Comparison of ENCODE assay signal across 10 cellular contexts in the genomic region with DNA sequence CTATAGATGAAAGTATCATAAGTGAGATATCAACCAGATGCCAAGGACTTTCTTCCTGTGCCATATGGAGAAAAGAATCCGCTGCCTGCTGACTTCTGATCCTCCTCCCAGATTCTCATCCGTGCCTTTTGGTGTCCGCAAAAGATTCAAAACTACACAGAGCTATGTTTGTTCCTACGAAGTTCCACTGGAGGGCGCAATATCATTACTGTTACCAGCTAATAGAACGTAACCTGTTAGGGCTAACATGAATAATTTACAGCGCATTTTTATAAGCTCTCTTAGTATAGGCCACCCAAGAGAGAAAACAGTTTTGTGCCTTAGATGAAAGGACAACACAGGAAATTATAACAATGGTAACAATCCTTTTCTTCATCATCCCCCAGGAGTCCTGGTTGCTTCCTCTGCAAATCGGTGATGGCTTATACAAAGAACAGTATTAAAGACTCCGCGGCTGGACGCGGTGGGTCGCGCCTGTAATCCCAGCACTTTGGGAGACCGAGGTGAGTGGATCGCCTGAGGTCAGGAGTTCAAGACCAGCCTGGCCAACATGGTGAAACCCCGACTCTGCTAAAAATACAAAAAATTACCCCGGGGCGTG. TPM values are rescaled to one million over a fixed set of nuclear protein-coding genes. Genes with fewer than 3 reads are reported as not detected.
DNase-seq lines count a peak whose midpoint lies in the region; ATAC-seq, FAIRE-seq and TF ChIP-seq lines count a peak whose summit lies in the region.
"Had no signal": no experiment of that assay in that cellular context is flagged by ENCODE, and none has a peak within 500 bp of the region (broad histone marks: within the 10 kb centered on the region; RNA-seq: fewer than 3 reads in every experiment).

No MANE protein-coding gene starts in this region.

- H3K36me3 ChIP-seq in HEK293 (ENCODE audit: control insufficient read depth in 2 of 2, insufficient read depth in 1 of 2, low read length in 2 of 2) (no peaks in the 10 kb centered on the region), smooth muscle cell (ENCODE audit: low read depth) (no peaks in the 10 kb centered on the region), MG63 (no peaks in the 10 kb centered on the region)

- H3F3A ChIP-seq in smooth muscle cell (ENCODE audit: low read depth) = no peaks in the 10 kb centered on the region

- POLR2A ChIA-PET in HEK293 (lab: Yijun Ruan, JAX) = no interaction called here

- no peak overlapping the region for H3K4me3 ChIP-seq in HEK293 (ENCODE audit: low read depth, low read length)
- H3K4me3 ChIP-seq in smooth muscle cell = no peak overlapping the region
- no peak overlapping the region for H3K4me3 ChIP-seq in MG63

- WGBS in smooth muscle cell (ENCODE audit: low lambda C conversion rate) = 57% methylated on average over 19 of the region's 19 CpGs

- no peaks in the 10 kb centered on the region for H4K20me1 ChIP-seq in smooth muscle cell (ENCODE audit: low read depth)

- H3K4me2 ChIP-seq in smooth muscle cell = no peak overlapping the region

- no peaks in the 10 kb centered on the region for H3K9me3 ChIP-seq in HEK293 (ENCODE audit: control insufficient read depth, insufficient read depth, low read depth, low read length)
- no peaks in the 10 kb centered on the region for H3K9me3 ChIP-seq in smooth muscle cell (replicated peaks; ENCODE audit: low read depth)
- no peaks in the 10 kb centered on the region for H3K9me3 ChIP-seq in MG63

- DNase-seq in D721Med (ENCODE audit: insufficient read length, low spot score) (no peak), RPMI7951 (ENCODE audit: low read depth) (peak; percentile 48), foreskin keratinocyte (peak in 1 of 2 donors; percentile 23), smooth muscle cell (lab: John Stamatoyannopoulos, UW; ENCODE audit: unreplicated experiment) (no peak), MG63 (no peak)
- no peak for DNase-seq in activated T-cell treated with anti-CD3 and anti-CD28 coated beads, Interleukin-2, amount 50 U/mL, for 48 hours
- DNase-seq: natural killer cell had no signal

- H3K27me3 ChIP-seq in foreskin keratinocyte (no peaks in the 10 kb centered on the region), smooth muscle cell (ENCODE audit: low read depth) (no peaks in the 10 kb centered on the region), MG63 (no peaks in the 10 kb centered on the region)

- no peaks in the 10 kb centered on the region for H3K79me2 ChIP-seq in smooth muscle cell (ENCODE audit: low read depth)

- peak; percentile 64 for FAIRE-seq in D721Med (lab: Jason Lieb, UNC)

- H2AFZ ChIP-seq in smooth muscle cell (ENCODE audit: low read depth) = no peak overlapping the region

- no peak overlapping the region for H3K9ac ChIP-seq in smooth muscle cell (ENCODE audit: low read depth)

- H3K27ac ChIP-seq in HEK293 (ENCODE audit: extremely low read depth, low read depth, low read length) (no peak overlapping the region), foreskin keratinocyte (no peak overlapping the region), smooth muscle cell (ENCODE audit: low read depth) (no peak overlapping the region)

- CTCF ChIA-PET in HEK293 (lab: Yijun Ruan, JAX) = interaction anchor here (0.5 to 3.7 kb wide), 11 partner anchors 154 to 1803 kb away, joined by 3 to 35 read pairs (median 4); no protein-coding TSS in a partner anchor

- ATAC-seq in foreskin keratinocyte (peak; percentile 44), GM21717 (IDR thresholded peaks at IDR 0.05; ENCODE audit: unreplicated experiment) (no peak)

- H3K4me1 ChIP-seq in HEK293 (ENCODE audit: control insufficient read depth, insufficient read depth, low read length) (no peaks in the 10 kb centered on the region), foreskin keratinocyte (no peaks in the 10 kb centered on the region), smooth muscle cell (ENCODE audit: low read depth) (no peaks in the 10 kb centered on the region)

- TF ChIP-seq CTCF in D721Med (IDR thresholded peaks at IDR 0.05; ENCODE audit: insufficient read depth, missing control alignments) = peak; percentile 53
- no peak for TF ChIP-seq CTCF in HEK293 (tag by site-specific recombination; IDR thresholded peaks at IDR 0.05)
- peak; percentile 57 for TF ChIP-seq CTCF in foreskin keratinocyte (conservative IDR thresholded peaks at IDR 0.05)
- TF ChIP-seq CTCF in smooth muscle cell (IDR thresholded peaks at IDR 0.05; ENCODE audit: borderline replicate concordance, insufficient read depth, poor library complexity, severe bottlenecking) = peak; percentile 50

TF ChIP-seq in HEK293, 187 proteins besides CTCF, POLR2A, EP300 and RAD21:
- TF ChIP-seq MZF1 (tag by site-specific recombination; IDR thresholded peaks at IDR 0.05; ENCODE audit: borderline replicate concordance) (no peak), ZNF146 (tag by site-specific recombination; IDR thresholded peaks at IDR 0.05) (no peak), ZNF37A (tag by site-specific recombination; IDR thresholded peaks at IDR 0.05) (no peak), ZNF654 (tag by site-specific recombination; IDR thresholded peaks at IDR 0.05; ENCODE audit: low read depth) (peak; percentile 70), SCRT2 (tag by site-specific recombination; IDR thresholded peaks at IDR 0.05) (no peak)
- TF ChIP-seq, protein P1, sequence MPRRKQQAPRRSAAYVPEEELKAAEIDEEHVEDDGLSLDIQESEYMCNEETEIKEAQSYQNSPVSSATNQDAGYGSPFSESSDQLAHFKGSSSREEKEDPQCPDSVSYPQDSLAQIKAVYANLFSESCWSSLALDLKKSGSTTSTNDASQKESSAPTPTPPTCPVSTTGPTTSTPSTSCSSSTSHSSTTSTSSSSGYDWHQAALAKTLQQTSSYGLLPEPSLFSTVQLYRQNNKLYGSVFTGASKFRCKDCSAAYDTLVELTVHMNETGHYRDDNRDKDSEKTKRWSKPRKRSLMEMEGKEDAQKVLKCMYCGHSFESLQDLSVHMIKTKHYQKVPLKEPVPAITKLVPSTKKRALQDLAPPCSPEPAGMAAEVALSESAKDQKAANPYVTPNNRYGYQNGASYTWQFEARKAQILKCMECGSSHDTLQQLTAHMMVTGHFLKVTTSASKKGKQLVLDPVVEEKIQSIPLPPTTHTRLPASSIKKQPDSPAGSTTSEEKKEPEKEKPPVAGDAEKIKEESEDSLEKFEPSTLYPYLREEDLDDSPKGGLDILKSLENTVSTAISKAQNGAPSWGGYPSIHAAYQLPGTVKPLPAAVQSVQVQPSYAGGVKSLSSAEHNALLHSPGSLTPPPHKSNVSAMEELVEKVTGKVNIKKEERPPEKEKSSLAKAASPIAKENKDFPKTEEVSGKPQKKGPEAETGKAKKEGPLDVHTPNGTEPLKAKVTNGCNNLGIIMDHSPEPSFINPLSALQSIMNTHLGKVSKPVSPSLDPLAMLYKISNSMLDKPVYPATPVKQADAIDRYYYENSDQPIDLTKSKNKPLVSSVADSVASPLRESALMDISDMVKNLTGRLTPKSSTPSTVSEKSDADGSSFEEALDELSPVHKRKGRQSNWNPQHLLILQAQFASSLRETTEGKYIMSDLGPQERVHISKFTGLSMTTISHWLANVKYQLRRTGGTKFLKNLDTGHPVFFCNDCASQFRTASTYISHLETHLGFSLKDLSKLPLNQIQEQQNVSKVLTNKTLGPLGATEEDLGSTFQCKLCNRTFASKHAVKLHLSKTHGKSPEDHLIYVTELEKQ (tag by site-specific recombination; IDR thresholded peaks at IDR 0.05; ENCODE audit: borderline replicate concordance) = no peak

RNA-seq across cellular contexts. Expression of a gene that starts 22.8 kb away (rescaled TPM):
- total RNA-seq in RPMI7951 (2014; rRNA removed; shearing (Covaris generic)) = not detected in 2 replicates
- not detected in 2 replicates for total RNA-seq in foreskin keratinocyte
- not detected in 2 replicates for polyA plus RNA-seq in foreskin keratinocyte
- 0.09 and 0.18 TPM in 2 replicates for total RNA-seq in smooth muscle cell
- polyA plus RNA-seq in smooth muscle cell = 0.26 TPM in 1 of 2 replicates, not detected in the other
- total RNA-seq in MG63 (2014; rRNA removed; shearing (Covaris generic); ENCODE audit: low replicate concordance) = not detected in 2 replicates
- total RNA-seq: natural killer cell; T-helper 2 cell treated with Interferon-gamma antibody and Interleukin-4, amounts not matched to agents 100 ng/mL and 5 ng/mL, for 36 hours had no signal

RNA-seq across cellular contexts. Expression of a gene that starts 41.1 kb away (rescaled TPM):
- total RNA-seq in RPMI7951 (2014; rRNA removed; shearing (Covaris generic)) = not detected in 2 replicates
- total RNA-seq in foreskin keratinocyte (not detected in 2 replicates), smooth muscle cell (not detected in 2 replicates)
- polyA plus RNA-seq in foreskin keratinocyte (not detected in 2 replicates), smooth muscle cell (not detected in 2 replicates)
- not detected in 2 replicates for total RNA-seq in MG63 (2014; rRNA removed; shearing (Covaris generic); ENCODE audit: low replicate concordance)
- total RNA-seq: natural killer cell; T-helper 2 cell treated with Interferon-gamma antibody and Interleukin-4, amounts not matched to agents 100 ng/mL and 5 ng/mL, for 36 hours had no signal
